ENCODE assay signal across 2 cellular contexts in genomic region chr12:14264316-14264715, GRCh38.
TF ChIP-seq lines count a peak whose summit lies in the region.

No MANE protein-coding gene starts in this region.

TF ChIP-seq in Ishikawa, 13 proteins besides CTCF, POLR2A, EP300 and RAD21 (continued from another document):
- TF ChIP-seq REST (IDR thresholded peaks at IDR 0.05; ENCODE audit: low read depth) (peak; percentile 77), FOXM1 (IDR thresholded peaks at IDR 0.05; ENCODE audit: borderline replicate concordance, low read depth) (no peak)

TF ChIP-seq in K562, 482 proteins besides CTCF, POLR2A, EP300 and RAD21 (continued from another document):
- no peak for TF ChIP-seq NR0B1 (IDR thresholded peaks at IDR 0.05; ENCODE audit: partially characterized antibody)
- TF ChIP-seq CBFA2T3 (IDR thresholded peaks at IDR 0.05) = no peak
- peak in 1 of 2 experiments; percentile 71; a peak in 1 of 3 replicates for TF ChIP-seq CBX3 (IDR thresholded peaks at IDR 0.05; ENCODE audit: borderline replicate concordance in 1 of 2, low read length in 2 of 2)
- TF ChIP-seq RUNX1 (IDR thresholded peaks at IDR 0.05; ENCODE audit: low read depth) = no peak
- TF ChIP-seq ZBTB40 (IDR thresholded peaks at IDR 0.05) = no peak
- TF ChIP-seq ZBTB40 (CRISPR knock-in tag; IDR thresholded peaks at IDR 0.05) = no peak
- TF ChIP-seq EHMT2 (IDR thresholded peaks at IDR 0.05) = peak; percentile 55; the same call in 1 of the 2 replicates
- no peak for TF ChIP-seq CTBP1 (IDR thresholded peaks at IDR 0.05; ENCODE audit: borderline replicate concordance)
- no peak for TF ChIP-seq NR1H2 (CRISPR knock-in tag; IDR thresholded peaks at IDR 0.05)
- peak in 1 of 2 experiments; percentile 75; a peak in 1 of 4 replicates for TF ChIP-seq SIN3A (IDR thresholded peaks at IDR 0.05; ENCODE audit: borderline replicate concordance in 2 of 2, control insufficient read depth in 1 of 2, low read depth in 2 of 2, low read length in 2 of 2)
